Comparison of ENCODE assay signal across 8 cellular contexts in the genomic region with DNA sequence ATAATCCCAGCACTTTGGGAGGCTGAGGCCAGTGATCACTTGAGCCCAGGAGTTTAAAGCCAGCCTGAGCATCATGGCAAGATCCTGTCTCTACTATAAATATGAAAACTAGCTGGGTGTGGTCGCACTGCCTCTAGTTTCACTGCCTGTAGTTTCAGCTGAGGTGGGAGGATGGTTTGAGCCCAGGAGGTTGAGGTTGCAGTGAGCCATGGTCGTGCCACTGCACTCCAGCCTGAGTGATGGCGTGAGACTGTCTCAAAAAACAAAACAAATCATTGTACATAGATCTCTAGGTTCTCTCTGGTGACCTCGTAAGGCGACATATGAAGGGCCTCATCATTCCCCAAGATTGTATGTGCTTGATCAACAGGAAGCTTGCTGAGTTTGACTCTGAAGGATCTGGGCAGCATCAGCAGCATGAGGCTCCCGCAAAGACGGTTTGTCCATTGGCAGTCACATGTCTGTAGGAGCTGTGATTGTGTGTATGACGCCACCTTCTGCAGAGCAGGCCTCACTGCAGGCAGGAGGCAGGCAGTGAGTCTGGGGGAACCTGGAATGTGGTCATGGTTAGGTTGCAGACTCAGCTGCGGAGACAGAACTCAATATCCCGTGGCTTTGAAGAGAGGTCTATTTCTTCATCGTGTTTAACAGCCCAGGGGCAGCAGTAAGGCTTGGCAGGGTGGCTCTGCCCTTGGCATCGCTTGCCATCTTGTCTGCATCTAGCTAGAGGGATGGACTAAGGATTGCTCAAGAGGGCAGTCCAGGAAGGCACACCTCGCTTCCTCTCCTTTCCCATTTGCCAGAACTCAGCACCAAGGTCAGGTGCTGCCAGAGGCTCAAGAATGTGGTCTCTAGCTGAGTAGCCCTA. TPM values are rescaled to one million over a fixed set of nuclear protein-coding genes. Genes with fewer than 3 reads are reported as not detected.
DNase-seq lines count a peak whose midpoint lies in the region; ATAC-seq, FAIRE-seq and TF ChIP-seq lines count a peak whose summit lies in the region.
"Had no signal": no experiment of that assay in that cellular context is flagged by ENCODE, and none has a peak within 500 bp of the region (broad histone marks: within the 10 kb centered on the region; RNA-seq: fewer than 3 reads in every experiment).

No MANE protein-coding gene starts in this region.

- H3K4me3 ChIP-seq in fibroblast of the aortic adventitia (ENCODE audit: low read depth, low read length) (no peak overlapping the region), psoas muscle (no peak overlapping the region)
- no peak overlapping the region for H3K4me3 ChIP-seq in CD4-positive, alpha-beta memory T cell (ENCODE audit: low read length in 2 of 2)

- H3K4me1 ChIP-seq in psoas muscle, result peaks cover 6% of the 10 kb centered on the region
- no peaks in the 10 kb centered on the region for H3K4me1 ChIP-seq in CD4-positive, alpha-beta memory T cell (ENCODE audit: insufficient read depth, low read length)

- intact Hi-C loops in psoas muscle (cut with DNase I), result loop anchor here (5.0 to 10.0 kb wide), 2 partner anchors 257 to 259 kb away; a partner anchor contains a TSS
- intact Hi-C loops in CD4-positive, alpha-beta memory T cell (cut with micrococcal nuclease), result no loop called here

- FAIRE-seq in HTR-8/SVneo (lab: Jason Lieb, UNC), result peak; percentile 77

- H3K27me3 ChIP-seq in psoas muscle (ENCODE audit: insufficient read depth in 3 of 3, low read length in 2 of 3), result no peaks in the 10 kb centered on the region
- H3K27me3 ChIP-seq in CD4-positive, alpha-beta memory T cell (ENCODE audit: insufficient read depth, low read length), result no peaks in the 10 kb centered on the region

- no peaks in the 10 kb centered on the region for H3K9me3 Mint-ChIP-seq in T-helper 1 cell treated with Interleukin-12 subunit alpha and Interleukin-12 subunit beta and Interleukin-4 antibody, amounts not matched to agents 30 μg/mL and 1 μg/mL, for 36 hours
- H3K9me3 Mint-ChIP-seq in CD4-positive, alpha-beta memory T cell, result no peaks in the 10 kb centered on the region
- H3K9me3 Mint-ChIP-seq: activated T-cell treated with anti-CD3 and anti-CD28 coated beads, Interleukin-2, amount 50 U/mL, for 72 hours had no signal

- no peak overlapping the region for H3K4me3 Mint-ChIP-seq in T-helper 1 cell treated with Interleukin-12 subunit alpha and Interleukin-12 subunit beta and Interleukin-4 antibody, amounts not matched to agents 30 μg/mL and 1 μg/mL, for 36 hours
- no peak overlapping the region for H3K4me3 Mint-ChIP-seq in CD4-positive, alpha-beta memory T cell
- H3K4me3 Mint-ChIP-seq: activated T-cell treated with anti-CD3 and anti-CD28 coated beads, Interleukin-2, amount 50 U/mL, for 72 hours had no signal

- peak overlapping the region; percentile 59 for H3K27ac Mint-ChIP-seq in T-helper 1 cell treated with Interleukin-12 subunit alpha and Interleukin-12 subunit beta and Interleukin-4 antibody, amounts not matched to agents 30 μg/mL and 1 μg/mL, for 36 hours
- peak overlapping the region in 2 of 7 donors; percentile 2 to 17 for H3K27ac Mint-ChIP-seq in CD4-positive, alpha-beta memory T cell
- H3K27ac Mint-ChIP-seq: activated T-cell treated with anti-CD3 and anti-CD28 coated beads, Interleukin-2, amount 50 U/mL, for 72 hours had no signal

- no peaks in the 10 kb centered on the region for H3K9me3 ChIP-seq in psoas muscle
- H3K9me3 ChIP-seq in CD4-positive, alpha-beta memory T cell (ENCODE audit: control insufficient read depth in 1 of 2, low read length in 2 of 2), result no peaks in the 10 kb centered on the region

- peak; percentile 82 to 84 (median 84) for ATAC-seq in psoas muscle

- peaks cover 32% of the 10 kb centered on the region for H3K36me3 Mint-ChIP-seq in T-helper 1 cell treated with Interleukin-12 subunit alpha and Interleukin-12 subunit beta and Interleukin-4 antibody, amounts not matched to agents 30 μg/mL and 1 μg/mL, for 36 hours (ENCODE audit: low read depth)
- H3K36me3 Mint-ChIP-seq in CD4-positive, alpha-beta memory T cell, result peaks cover 45 to 50% of the 10 kb centered on the region in 2 donors

- WGBS in psoas muscle, 3 donors, result 53 to 64% (median 64%) methylated on average over 13 of the region's 13 CpGs

- peaks cover 19% of the 10 kb centered on the region for H3K4me1 Mint-ChIP-seq in T-helper 1 cell treated with Interleukin-12 subunit alpha and Interleukin-12 subunit beta and Interleukin-4 antibody, amounts not matched to agents 30 μg/mL and 1 μg/mL, for 36 hours (ENCODE audit: low read depth)
- H3K4me1 Mint-ChIP-seq in CD4-positive, alpha-beta memory T cell, result peaks cover 0 to 1% (median under 1%) of the 10 kb centered on the region in 4 donors

- H3K36me3 ChIP-seq in psoas muscle (ENCODE audit: insufficient read depth in 1 of 2, low read depth in 1 of 2), result peaks cover 10 to 78% of the 10 kb centered on the region in 2 donors
- peaks cover 45% of the 10 kb centered on the region for H3K36me3 ChIP-seq in CD4-positive, alpha-beta memory T cell (ENCODE audit: insufficient read depth, low read length)

- H3K27ac ChIP-seq in psoas muscle, result peak overlapping the region; percentile 57
- H3K27ac ChIP-seq in CD4-positive, alpha-beta memory T cell (ENCODE audit: low read depth, low read length), result no peak overlapping the region

- POLR2A ChIA-PET in CD4-positive, alpha-beta memory T cell (lab: Charles Lee; ENCODE audit: partially characterized antibody), result interaction anchor here (1.0 to 1.3 kb wide), 2 partner anchors 8 to 446 kb away, joined by 3 read pairs; no protein-coding TSS in a partner anchor

- TF ChIP-seq CTCF in fibroblast of the aortic adventitia (IDR thresholded peaks at IDR 0.05; ENCODE audit: insufficient read depth, low read length), result peak; percentile 54
- peak; percentile 60 for TF ChIP-seq CTCF in psoas muscle (IDR thresholded peaks at IDR 0.05)

- DNase-seq in Daoy (ENCODE audit: low read depth) (peak; percentile 42), HTR-8/SVneo (ENCODE audit: insufficient read length, low spot score) (peak; percentile 48), fibroblast of the aortic adventitia (ENCODE audit: low read depth) (peak; percentile 65), psoas muscle (peak in 1 of 2 donors; percentile 47), DMS153 (lab: John Stamatoyannopoulos, UW) (no peak)
- no peak for DNase-seq in CD4-positive, alpha-beta memory T cell
- DNase-seq: activated T-cell treated with anti-CD3 and anti-CD28 coated beads, Interleukin-2, amount 50 U/mL, for 72 hours had no signal

- peaks cover 3% of the 10 kb centered on the region for H3K27me3 Mint-ChIP-seq in T-helper 1 cell treated with Interleukin-12 subunit alpha and Interleukin-12 subunit beta and Interleukin-4 antibody, amounts not matched to agents 30 μg/mL and 1 μg/mL, for 36 hours (ENCODE audit: low read depth)
- H3K27me3 Mint-ChIP-seq in CD4-positive, alpha-beta memory T cell, result peaks cover 0 to 1% of the 10 kb centered on the region in 2 donors

- CTCF ChIA-PET in CD4-positive, alpha-beta memory T cell (lab: Charles Lee; ENCODE audit: partially characterized antibody), result interaction anchor here (3.1 kb wide), 1 partner anchor 22 kb away, joined by 15 read pairs; no protein-coding TSS in a partner anchor

RNA-seq across cellular contexts. Expression of a gene that starts 13.9 kb away (rescaled TPM):
- total RNA-seq in Daoy (2014; rRNA removed; shearing (Covaris generic)), result 360 and 436 TPM in 2 replicates
- total RNA-seq in fibroblast of the aortic adventitia (ENCODE audit: low replicate concordance), result 107 and 304 TPM in 2 replicates
- total RNA-seq in psoas muscle, result 100 to 1,000 TPM; 294 to 473 (median 332) TPM
- polyA plus RNA-seq in psoas muscle, result 100 to 1,000 TPM; 521 to 680 (median 593) TPM
- 100 to 1,000 TPM; 126 to 143 TPM for total RNA-seq in CD4-positive, alpha-beta memory T cell
- polyA plus RNA-seq in CD4-positive, alpha-beta memory T cell, result 100 to 1,000 TPM; 318 to 472 TPM

Comparison
In these comparisons a context has a peak if more than half of its experiments do, and no peak if none do; other contexts are left out.
1. DNase-seq: peak in Daoy (single experiment), HTR-8/SVneo (single experiment) and fibroblast of the aortic adventitia (single experiment); none in CD4-positive, alpha-beta memory T cell (0 of 5) and DMS153 (single experiment).